In the genomic region with DNA sequence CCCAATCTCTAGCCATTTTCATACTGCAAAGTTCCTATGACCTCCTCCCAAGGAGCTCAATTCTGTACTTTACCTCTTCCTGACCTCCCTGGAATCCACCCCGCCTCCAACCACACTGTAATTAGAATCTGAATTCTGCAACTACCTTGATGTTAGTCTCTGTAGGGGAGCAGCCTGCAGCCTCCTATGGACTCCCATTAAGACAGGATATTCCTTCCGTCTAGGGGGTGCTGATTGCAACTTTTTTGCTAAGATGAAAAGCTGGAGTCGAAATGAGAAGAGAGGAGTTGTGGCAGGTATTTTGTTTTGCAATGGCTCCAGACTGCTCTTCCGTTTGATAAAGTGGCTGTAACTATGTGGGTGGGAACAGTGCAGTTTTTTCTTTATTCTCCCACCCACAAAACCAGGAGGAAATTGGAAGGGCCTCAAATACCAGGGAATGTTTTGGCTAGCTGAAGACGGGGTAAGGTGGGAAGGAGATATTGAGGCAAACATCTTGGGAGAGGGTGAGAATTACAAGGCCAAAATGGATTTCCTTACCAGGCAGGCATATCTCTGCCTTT, we compare ENCODE assay signal across 10 cellular contexts. TPM values are rescaled to one million over a fixed set of nuclear protein-coding genes. Genes with fewer than 3 reads are reported as not detected.
DNase-seq lines count a peak whose midpoint lies in the region; ATAC-seq and TF ChIP-seq lines count a peak whose summit lies in the region.
"Had no signal": no experiment of that assay in that cellular context is flagged by ENCODE, and none has a peak within 500 bp of the region (broad histone marks: within the 10 kb centered on the region; RNA-seq: fewer than 3 reads in every experiment).

No MANE protein-coding gene starts in this region.

- H3K4me1 Mint-ChIP-seq in CD4-positive, alpha-beta T cell (ENCODE audit: low read depth), result peaks cover 60% of the 10 kb centered on the region
- peaks cover 46% of the 10 kb centered on the region for H3K4me1 Mint-ChIP-seq in HFFc6 (ENCODE audit: low read depth)
- H3K4me1 Mint-ChIP-seq in activated naive CD8-positive, alpha-beta T cell treated with anti-CD3 and anti-CD28 coated beads, Interleukin-2, amount 50 U/mL, for 24 hours, result peaks cover 38% of the 10 kb centered on the region
- peaks cover 27 to 55% (median 48%) of the 10 kb centered on the region in 7 donors for H3K4me1 Mint-ChIP-seq in naive thymus-derived CD4-positive, alpha-beta T cell

- CTCF ChIA-PET in CD4-positive, alpha-beta T cell (lab: Charles Lee), result interaction anchor here (5.0 to 11.0 kb wide), 3 partner anchors 23 to 48 kb away, joined by 31 to 179 read pairs (median 87); a partner anchor contains a TSS
- CTCF ChIA-PET in naive thymus-derived CD4-positive, alpha-beta T cell (lab: Charles Lee), result interaction anchor here (0.6 to 4.9 kb wide), 6 partner anchors 8 to 66 kb away, joined by 3 to 96 read pairs (median 4); no protein-coding TSS in a partner anchor

- peak overlapping the region; percentile 99 for H3K4me3 Mint-ChIP-seq in CD4-positive, alpha-beta T cell
- H3K4me3 Mint-ChIP-seq in HFFc6, result no peak overlapping the region
- peak overlapping the region; percentile 91 for H3K4me3 Mint-ChIP-seq in activated naive CD8-positive, alpha-beta T cell treated with anti-CD3 and anti-CD28 coated beads, Interleukin-2, amount 50 U/mL, for 24 hours
- peak overlapping the region; percentile 92 to 99 (median 98) for H3K4me3 Mint-ChIP-seq in naive thymus-derived CD4-positive, alpha-beta T cell

- no peaks in the 10 kb centered on the region for H3K36me3 ChIP-seq in naive thymus-derived CD4-positive, alpha-beta T cell (ENCODE audit: control insufficient read depth in 2 of 3, insufficient read depth in 3 of 3, low read length in 3 of 3)
- peaks cover 0 to 4% of the 10 kb centered on the region in 2 donors for H3K36me3 ChIP-seq in left lung
- H3K36me3 ChIP-seq: adrenal gland had no signal

- TF ChIP-seq CTCF in CD4-positive, alpha-beta T cell (IDR thresholded peaks at IDR 0.05), result no peak
- TF ChIP-seq CTCF in HFFc6 (IDR thresholded peaks at IDR 0.05) (no peak), left lung (IDR thresholded peaks at IDR 0.05) (no peak)

- H3K27me3 Mint-ChIP-seq in CD4-positive, alpha-beta T cell, result no peaks in the 10 kb centered on the region
- no peaks in the 10 kb centered on the region for H3K27me3 Mint-ChIP-seq in HFFc6 (ENCODE audit: insufficient read depth)
- H3K27me3 Mint-ChIP-seq in activated naive CD8-positive, alpha-beta T cell treated with anti-CD3 and anti-CD28 coated beads, Interleukin-2, amount 50 U/mL, for 24 hours, result no peaks in the 10 kb centered on the region
- H3K27me3 Mint-ChIP-seq in naive thymus-derived CD4-positive, alpha-beta T cell, result no peaks in the 10 kb centered on the region

- H3K9me3 ChIP-seq in CD4-positive, alpha-beta T cell (ENCODE audit: control insufficient read depth, low read length), result no peaks in the 10 kb centered on the region
- no peaks in the 10 kb centered on the region for H3K9me3 ChIP-seq in naive thymus-derived CD4-positive, alpha-beta T cell (ENCODE audit: control insufficient read depth in 2 of 3, low read length in 3 of 3)
- no peaks in the 10 kb centered on the region for H3K9me3 ChIP-seq in left lung
- H3K9me3 ChIP-seq: adrenal gland had no signal

- peak overlapping the region; percentile 100 for H3K27ac Mint-ChIP-seq in CD4-positive, alpha-beta T cell
- peak overlapping the region; percentile 97 for H3K27ac Mint-ChIP-seq in HFFc6
- H3K27ac Mint-ChIP-seq in activated naive CD8-positive, alpha-beta T cell treated with anti-CD3 and anti-CD28 coated beads, Interleukin-2, amount 50 U/mL, for 24 hours, result peak overlapping the region; percentile 55
- peak overlapping the region; percentile 96 to 100 (median 99) for H3K27ac Mint-ChIP-seq in naive thymus-derived CD4-positive, alpha-beta T cell

- H3K27me3 ChIP-seq in CD4-positive, alpha-beta T cell (ENCODE audit: control insufficient read depth, insufficient read depth, low read length), result no peaks in the 10 kb centered on the region
- H3K27me3 ChIP-seq in naive thymus-derived CD4-positive, alpha-beta T cell (ENCODE audit: control insufficient read depth in 2 of 2, insufficient read depth in 2 of 2, low read length in 2 of 2), result no peaks in the 10 kb centered on the region
- H3K27me3 ChIP-seq in left lung, result peaks cover 23 to 54% of the 10 kb centered on the region in 2 donors
- H3K27me3 ChIP-seq: adrenal gland had no signal

- peaks cover 38% of the 10 kb centered on the region for H3K36me3 Mint-ChIP-seq in CD4-positive, alpha-beta T cell (ENCODE audit: low read depth)
- peaks cover 29% of the 10 kb centered on the region for H3K36me3 Mint-ChIP-seq in HFFc6 (ENCODE audit: low read depth)
- H3K36me3 Mint-ChIP-seq in activated naive CD8-positive, alpha-beta T cell treated with anti-CD3 and anti-CD28 coated beads, Interleukin-2, amount 50 U/mL, for 24 hours (ENCODE audit: low read depth), result no peaks in the 10 kb centered on the region
- peaks cover 0 to 14% (median 0%) of the 10 kb centered on the region in 5 donors for H3K36me3 Mint-ChIP-seq in naive thymus-derived CD4-positive, alpha-beta T cell

- ATAC-seq in CD4-positive, alpha-beta T cell (ENCODE audit: poor library complexity), result no peak
- no peak for ATAC-seq in activated naive CD8-positive, alpha-beta T cell treated with anti-CD3 and anti-CD28 coated beads, Interleukin-2, amount 50 U/mL, for 24 hours
- ATAC-seq in naive thymus-derived CD4-positive, alpha-beta T cell, result no peak
- ATAC-seq in left lung, result no peak

- H3K4me3 ChIP-seq in naive thymus-derived CD4-positive, alpha-beta T cell (ENCODE audit: low read length), result peak overlapping the region; percentile 95
- no peak overlapping the region for H3K4me3 ChIP-seq in left lung

- no peak for DNase-seq in CD4-positive, alpha-beta T cell
- DNase-seq in HFFc6 (no peak), NCI-H2107 (lab: John Stamatoyannopoulos, UW) (no peak), left lung (no peak), SIG-M5 (lab: John Stamatoyannopoulos, UW) (no peak), NCI-H187 (lab: John Stamatoyannopoulos, UW) (no peak)
- no peak for DNase-seq in activated naive CD8-positive, alpha-beta T cell treated with anti-CD3 and anti-CD28 coated beads, Interleukin-2, amount 50 U/mL, for 24 hours
- no peak for DNase-seq in naive thymus-derived CD4-positive, alpha-beta T cell
- DNase-seq: adrenal gland, RPMI8226 had no signal

- H3K9me3 Mint-ChIP-seq in CD4-positive, alpha-beta T cell, result no peaks in the 10 kb centered on the region
- peaks cover 10% of the 10 kb centered on the region; the same call in 1 of the 2 replicates for H3K9me3 Mint-ChIP-seq in HFFc6
- no peaks in the 10 kb centered on the region for H3K9me3 Mint-ChIP-seq in activated naive CD8-positive, alpha-beta T cell treated with anti-CD3 and anti-CD28 coated beads, Interleukin-2, amount 50 U/mL, for 24 hours
- H3K9me3 Mint-ChIP-seq in naive thymus-derived CD4-positive, alpha-beta T cell, result no peaks in the 10 kb centered on the region

- intact Hi-C loops in CD4-positive, alpha-beta T cell (cut with DNase I, micrococcal nuclease), result no loop called here
- intact Hi-C loops in naive thymus-derived CD4-positive, alpha-beta T cell (cut with micrococcal nuclease), result loop anchor here in 1 of 2 donors (5.0 kb wide), 1 partner anchor 176 kb away; a partner anchor contains a TSS
- intact Hi-C loops in left lung (cut with DNase I), result no loop called here

- peaks cover 33% of the 10 kb centered on the region in 2 donors for H3K4me1 ChIP-seq in naive thymus-derived CD4-positive, alpha-beta T cell (ENCODE audit: control insufficient read depth in 2 of 2, insufficient read depth in 2 of 2, low read length in 2 of 2)
- peaks cover 0 to 22% of the 10 kb centered on the region in 2 donors for H3K4me1 ChIP-seq in left lung

- POLR2A ChIA-PET in CD4-positive, alpha-beta T cell (lab: Charles Lee), result interaction anchor here (0.6 to 15.6 kb wide), 12 partner anchors 9 to 1091 kb away, joined by 3 to 1378 read pairs (median 154); a partner anchor contains a TSS
- POLR2A ChIA-PET in naive thymus-derived CD4-positive, alpha-beta T cell (lab: Charles Lee), result interaction anchor here (1.2 to 13.6 kb wide), 14 partner anchors 9 to 468 kb away, joined by 3 to 1055 read pairs (median 62); a partner anchor contains a TSS

- H3K27ac ChIP-seq in CD4-positive, alpha-beta T cell (ENCODE audit: low read depth, low read length), result peak overlapping the region; percentile 98
- H3K27ac ChIP-seq in naive thymus-derived CD4-positive, alpha-beta T cell (ENCODE audit: low read depth, low read length), result peak overlapping the region; percentile 96
- peak overlapping the region in 1 of 2 donors; percentile 97 for H3K27ac ChIP-seq in left lung

RNA-seq across cellular contexts. Expression of a gene that starts 23.8 kb away (rescaled TPM):
- 10 to 100 TPM; 45.6 to 48.9 TPM for total RNA-seq in CD4-positive, alpha-beta T cell
- total RNA-seq in HFFc6 (2021; fragmentation: NEBNext Ultra II Directional; extraction: Animal tissue kit (Norgen Biotek cat#: 25700)), result 1 to 10 TPM in 3 of 6 experiments, under 1 TPM in 3; 0.85 to 1.5 (median 1.1) TPM
- 10 to 100 TPM; 13.2 to 61.4 (median 42.0) TPM for total RNA-seq in naive thymus-derived CD4-positive, alpha-beta T cell
- polyA plus RNA-seq in naive thymus-derived CD4-positive, alpha-beta T cell, result 10 to 100 TPM; 55.7 to 70.2 TPM
- total RNA-seq in left lung, result 1 to 10 TPM; 2.3 to 2.9 TPM
